Comparison of ENCODE assay signal across 1 cellular context in the genomic region with DNA sequence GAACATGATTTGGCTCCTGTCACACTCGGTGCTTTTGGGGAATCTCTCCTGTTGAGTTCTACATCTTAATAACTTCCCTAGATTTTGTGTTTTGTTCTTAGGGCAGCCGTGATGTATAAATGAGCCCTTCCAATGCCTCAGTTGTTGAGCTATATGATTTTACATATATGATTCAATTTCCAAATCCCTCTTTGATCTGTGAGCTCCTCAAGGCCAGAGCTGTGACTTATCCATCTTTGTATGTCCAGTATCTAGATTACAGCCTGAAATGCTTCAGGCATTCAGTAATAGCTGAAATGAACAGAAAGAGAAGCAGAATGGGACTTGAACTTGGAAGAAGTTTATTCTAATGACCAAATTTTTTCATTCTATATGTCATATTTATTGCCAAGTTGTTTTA.
TF ChIP-seq lines count a peak whose summit lies in the region.

No MANE protein-coding gene starts in this region.

TF ChIP-seq in GM23338, 12 proteins besides CTCF, POLR2A, EP300 and RAD21 (continued from another document):
- TF ChIP-seq, protein P1, sequence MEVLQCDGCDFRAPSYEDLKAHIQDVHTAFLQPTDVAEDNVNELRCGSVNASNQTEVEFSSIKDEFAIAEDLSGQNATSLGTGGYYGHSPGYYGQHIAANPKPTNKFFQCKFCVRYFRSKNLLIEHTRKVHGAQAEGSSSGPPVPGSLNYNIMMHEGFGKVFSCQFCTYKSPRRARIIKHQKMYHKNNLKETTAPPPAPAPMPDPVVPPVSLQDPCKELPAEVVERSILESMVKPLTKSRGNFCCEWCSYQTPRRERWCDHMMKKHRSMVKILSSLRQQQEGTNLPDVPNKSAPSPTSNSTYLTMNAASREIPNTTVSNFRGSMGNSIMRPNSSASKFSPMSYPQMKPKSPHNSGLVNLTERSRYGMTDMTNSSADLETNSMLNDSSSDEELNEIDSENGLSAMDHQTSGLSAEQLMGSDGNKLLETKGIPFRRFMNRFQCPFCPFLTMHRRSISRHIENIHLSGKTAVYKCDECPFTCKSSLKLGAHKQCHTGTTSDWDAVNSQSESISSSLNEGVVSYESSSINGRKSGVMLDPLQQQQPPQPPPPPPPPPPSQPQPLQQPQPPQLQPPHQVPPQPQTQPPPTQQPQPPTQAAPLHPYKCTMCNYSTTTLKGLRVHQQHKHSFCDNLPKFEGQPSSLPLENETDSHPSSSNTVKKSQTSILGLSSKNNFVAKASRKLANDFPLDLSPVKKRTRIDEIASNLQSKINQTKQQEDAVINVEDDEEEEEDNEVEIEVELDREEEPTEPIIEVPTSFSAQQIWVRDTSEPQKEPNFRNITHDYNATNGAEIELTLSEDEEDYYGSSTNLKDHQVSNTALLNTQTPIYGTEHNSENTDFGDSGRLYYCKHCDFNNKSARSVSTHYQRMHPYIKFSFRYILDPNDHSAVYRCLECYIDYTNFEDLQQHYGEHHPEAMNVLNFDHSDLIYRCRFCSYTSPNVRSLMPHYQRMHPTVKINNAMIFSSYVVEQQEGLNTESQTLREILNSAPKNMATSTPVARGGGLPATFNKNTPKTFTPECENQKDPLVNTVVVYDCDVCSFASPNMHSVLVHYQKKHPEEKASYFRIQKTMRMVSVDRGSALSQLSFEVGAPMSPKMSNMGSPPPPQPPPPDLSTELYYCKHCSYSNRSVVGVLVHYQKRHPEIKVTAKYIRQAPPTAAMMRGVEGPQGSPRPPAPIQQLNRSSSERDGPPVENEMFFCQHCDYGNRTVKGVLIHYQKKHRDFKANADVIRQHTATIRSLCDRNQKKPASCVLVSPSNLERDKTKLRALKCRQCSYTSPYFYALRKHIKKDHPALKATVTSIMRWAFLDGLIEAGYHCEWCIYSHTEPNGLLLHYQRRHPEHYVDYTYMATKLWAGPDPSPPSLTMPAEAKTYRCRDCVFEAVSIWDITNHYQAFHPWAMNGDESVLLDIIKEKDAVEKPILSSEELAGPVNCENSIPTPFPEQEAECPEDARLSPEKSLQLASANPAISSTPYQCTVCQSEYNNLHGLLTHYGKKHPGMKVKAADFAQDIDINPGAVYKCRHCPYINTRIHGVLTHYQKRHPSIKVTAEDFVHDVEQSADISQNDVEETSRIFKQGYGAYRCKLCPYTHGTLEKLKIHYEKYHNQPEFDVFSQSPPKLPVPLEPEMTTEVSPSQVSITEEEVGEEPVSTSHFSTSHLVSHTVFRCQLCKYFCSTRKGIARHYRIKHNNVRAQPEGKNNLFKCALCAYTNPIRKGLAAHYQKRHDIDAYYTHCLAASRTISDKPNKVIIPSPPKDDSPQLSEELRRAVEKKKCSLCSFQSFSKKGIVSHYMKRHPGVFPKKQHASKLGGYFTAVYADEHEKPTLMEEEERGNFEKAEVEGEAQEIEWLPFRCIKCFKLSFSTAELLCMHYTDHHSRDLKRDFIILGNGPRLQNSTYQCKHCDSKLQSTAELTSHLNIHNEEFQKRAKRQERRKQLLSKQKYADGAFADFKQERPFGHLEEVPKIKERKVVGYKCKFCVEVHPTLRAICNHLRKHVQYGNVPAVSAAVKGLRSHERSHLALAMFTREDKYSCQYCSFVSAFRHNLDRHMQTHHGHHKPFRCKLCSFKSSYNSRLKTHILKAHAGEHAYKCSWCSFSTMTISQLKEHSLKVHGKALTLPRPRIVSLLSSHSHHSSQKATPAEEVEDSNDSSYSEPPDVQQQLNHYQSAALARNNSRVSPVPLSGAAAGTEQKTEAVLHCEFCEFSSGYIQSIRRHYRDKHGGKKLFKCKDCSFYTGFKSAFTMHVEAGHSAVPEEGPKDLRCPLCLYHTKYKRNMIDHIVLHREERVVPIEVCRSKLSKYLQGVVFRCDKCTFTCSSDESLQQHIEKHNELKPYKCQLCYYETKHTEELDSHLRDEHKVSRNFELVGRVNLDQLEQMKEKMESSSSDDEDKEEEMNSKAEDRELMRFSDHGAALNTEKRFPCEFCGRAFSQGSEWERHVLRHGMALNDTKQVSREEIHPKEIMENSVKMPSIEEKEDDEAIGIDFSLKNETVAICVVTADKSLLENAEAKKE (CRISPR knock-in tag; IDR thresholded peaks at IDR 0.05): no peak
- no peak for TF ChIP-seq POLR2AphosphoS5 (IDR thresholded peaks at IDR 0.05; ENCODE audit: low read depth)
- TF ChIP-seq CREB1 (CRISPR knock-in tag; IDR thresholded peaks at IDR 0.05; ENCODE audit: low read depth): no peak
- TF ChIP-seq EZH2 (IDR thresholded peaks at IDR 0.05; ENCODE audit: low read depth, unreplicated experiment): no peak
- no peak for TF ChIP-seq ZNF114 (CRISPR knock-in tag; IDR thresholded peaks at IDR 0.05)
- TF ChIP-seq EZH2phosphoT487 (IDR thresholded peaks at IDR 0.05; ENCODE audit: unreplicated experiment): no peak
